Comparison of ENCODE assay signal across 18 cellular contexts in the genomic region with DNA sequence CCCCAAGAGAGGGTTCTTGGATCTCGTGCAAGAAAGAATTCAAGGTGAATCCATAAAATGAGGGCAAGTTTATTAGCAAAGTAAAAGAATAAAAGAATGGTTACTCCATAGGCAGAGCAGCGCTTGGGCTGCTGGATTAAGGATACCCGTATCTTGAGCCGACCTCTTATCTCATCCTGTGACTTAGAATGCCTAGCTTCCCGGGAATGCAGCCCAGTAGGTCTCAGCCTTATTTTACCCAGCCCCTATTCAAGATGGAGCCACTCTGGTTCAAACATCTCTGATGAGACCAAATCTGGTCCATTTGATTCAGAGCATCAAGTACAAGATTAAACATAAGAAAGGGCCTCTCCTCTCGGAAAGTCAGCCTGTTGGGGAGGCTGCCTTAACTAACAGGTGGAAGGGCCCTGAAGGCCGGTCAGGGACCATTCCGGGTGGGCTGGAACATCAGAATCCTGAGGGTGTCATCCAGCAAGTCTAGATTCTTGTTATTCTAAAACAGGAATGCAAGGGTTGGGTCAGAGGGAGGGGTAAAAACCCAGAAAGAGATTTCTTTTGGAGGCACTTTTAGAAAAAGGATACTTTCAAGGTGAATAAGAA. TPM values are rescaled to one million over a fixed set of nuclear protein-coding genes. Genes with fewer than 3 reads are reported as not detected.
A peak's percentile ranks its signal among the peaks of the same experiment; 100 is the strongest.
DNase-seq lines count a peak whose midpoint lies in the region; TF ChIP-seq lines count a peak whose summit lies in the region.
"Had no signal": no experiment of that assay in that cellular context is flagged by ENCODE, and none has a peak within 500 bp of the region (broad histone marks: within the 10 kb centered on the region; RNA-seq: fewer than 3 reads in every experiment).

No MANE protein-coding gene starts in this region.

- H3K9ac ChIP-seq in SK-N-SH: no peak overlapping the region

- CTCF ChIA-PET in SK-N-SH (lab: Yijun Ruan, JAX): interaction anchor here (1.2 to 3.0 kb wide), 3 partner anchors 19 to 211 kb away, joined by 5 to 13 read pairs (median 6); no protein-coding TSS in a partner anchor

- peaks cover 64% of the 10 kb centered on the region for H3K36me3 ChIP-seq in neutrophil
- H3K36me3 ChIP-seq in SK-N-SH (replicated peaks in 1 of 2; ENCODE audit: control insufficient read depth in 1 of 2, insufficient read depth in 2 of 2, low read length in 1 of 2): no peaks in the 10 kb centered on the region
- H3K36me3 ChIP-seq: vagina had no signal

- POLR2A ChIA-PET in SK-N-SH (lab: Yijun Ruan, JAX): no interaction called here

- no peaks in the 10 kb centered on the region for H3K9me3 Mint-ChIP-seq in activated CD4-positive, alpha-beta T cell treated with anti-CD3 and anti-CD28 coated beads, Interleukin-2, amount 10 ng/mL, durations not matched to agents 24 days and 14 days
- peaks cover 0 to 2% (median 0%) of the 10 kb centered on the region in 3 donors for H3K9me3 Mint-ChIP-seq in IgD-negative memory B cell
- H3K9me3 Mint-ChIP-seq in activated naive CD8-positive, alpha-beta T cell treated with anti-CD3 and anti-CD28 coated beads for 36 hours: no peaks in the 10 kb centered on the region

- no peak for TF ChIP-seq EP300 in SK-N-SH (IDR thresholded peaks at IDR 0.05; ENCODE audit: borderline replicate concordance in 1 of 2, low read depth in 1 of 2, low read length in 1 of 2)

- intact Hi-C loops in activated CD4-positive, alpha-beta T cell treated with anti-CD3 and anti-CD28 coated beads, Interleukin-2, amount 10 ng/mL, durations not matched to agents 24 days and 14 days (cut with micrococcal nuclease): loop anchor here (2.0 to 10.0 kb wide), 2 partner anchors 19 to 925 kb away; partner anchors contain the start of gene ZC3H8

- peaks cover 72% of the 10 kb centered on the region for H3K4me1 Mint-ChIP-seq in activated CD4-positive, alpha-beta T cell treated with anti-CD3 and anti-CD28 coated beads, Interleukin-2, amount 10 ng/mL, durations not matched to agents 24 days and 14 days
- peaks cover 56 to 64% (median 59%) of the 10 kb centered on the region in 3 donors for H3K4me1 Mint-ChIP-seq in IgD-negative memory B cell
- H3K4me1 Mint-ChIP-seq in activated naive CD8-positive, alpha-beta T cell treated with anti-CD3 and anti-CD28 coated beads for 36 hours: peaks cover 77% of the 10 kb centered on the region

- H3K27ac ChIP-seq in neutrophil (peak overlapping the region; percentile 92), SK-N-SH (ENCODE audit: low read depth in 2 of 2, low read length in 1 of 2) (no peak overlapping the region)
- H3K27ac ChIP-seq: A549, vagina had no signal

- H3K4me3 ChIP-seq in neutrophil (ENCODE audit: low read depth in 1 of 2, low read length in 1 of 2) (peak overlapping the region in 1 of 2 experiments; percentile 63), SK-N-SH (ENCODE audit: low read depth in 2 of 2, low read length in 1 of 2) (no peak overlapping the region)
- H3K4me3 ChIP-seq: A549, stomach, vagina had no signal

- no peaks in the 10 kb centered on the region for H3K79me2 ChIP-seq in SK-N-SH (ENCODE audit: insufficient read depth)

- no peaks in the 10 kb centered on the region for H3K27me3 Mint-ChIP-seq in activated CD4-positive, alpha-beta T cell treated with anti-CD3 and anti-CD28 coated beads, Interleukin-2, amount 10 ng/mL, durations not matched to agents 24 days and 14 days
- no peaks in the 10 kb centered on the region for H3K27me3 Mint-ChIP-seq in IgD-negative memory B cell
- no peaks in the 10 kb centered on the region for H3K27me3 Mint-ChIP-seq in activated naive CD8-positive, alpha-beta T cell treated with anti-CD3 and anti-CD28 coated beads for 36 hours

- H4K20me1 ChIP-seq in SK-N-SH (ENCODE audit: insufficient read depth): no peaks in the 10 kb centered on the region

- peaks cover 90 to 100% of the 10 kb centered on the region in 2 experiments for H3K4me1 ChIP-seq in neutrophil (ENCODE audit: control insufficient read depth in 1 of 2, insufficient read depth in 1 of 2, low read depth in 1 of 2, low read length in 1 of 2)
- no peaks in the 10 kb centered on the region; a peak in 1 of 4 replicates for H3K4me1 ChIP-seq in SK-N-SH (ENCODE audit: control insufficient read depth in 1 of 2, insufficient read depth in 2 of 2, low read depth in 1 of 2, low read length in 1 of 2)
- H3K4me1 ChIP-seq: A549, vagina had no signal

- H3K9me2 ChIP-seq in SK-N-SH: no peaks in the 10 kb centered on the region

- H2AFZ ChIP-seq in SK-N-SH (ENCODE audit: low read depth): no peak overlapping the region

- TF ChIP-seq RAD21 in SK-N-SH (IDR thresholded peaks at IDR 0.05; ENCODE audit: low read length): no peak

- H3K9me3 ChIP-seq in neutrophil (no peaks in the 10 kb centered on the region), SK-N-SH (no peaks in the 10 kb centered on the region)
- H3K9me3 ChIP-seq: A549, stomach, vagina had no signal

- H3K27ac Mint-ChIP-seq in activated CD4-positive, alpha-beta T cell treated with anti-CD3 and anti-CD28 coated beads, Interleukin-2, amount 10 ng/mL, durations not matched to agents 24 days and 14 days: peak overlapping the region; percentile 88
- peak overlapping the region; percentile 13 to 73 (median 72) for H3K27ac Mint-ChIP-seq in IgD-negative memory B cell
- peak overlapping the region; percentile 84 for H3K27ac Mint-ChIP-seq in activated naive CD8-positive, alpha-beta T cell treated with anti-CD3 and anti-CD28 coated beads for 36 hours

- TF ChIP-seq CTCF in neutrophil (IDR thresholded peaks at IDR 0.05): no peak
- no peak for TF ChIP-seq CTCF in SK-N-SH (IDR thresholded peaks at IDR 0.05)

- H3K4me2 ChIP-seq in SK-N-SH: no peak overlapping the region
- H3K4me2 ChIP-seq: A549 had no signal

- peaks cover 75% of the 10 kb centered on the region for H3K36me3 Mint-ChIP-seq in activated CD4-positive, alpha-beta T cell treated with anti-CD3 and anti-CD28 coated beads, Interleukin-2, amount 10 ng/mL, durations not matched to agents 24 days and 14 days (ENCODE audit: low read depth)
- peaks cover 4% of the 10 kb centered on the region for H3K36me3 Mint-ChIP-seq in IgD-negative memory B cell
- H3K36me3 Mint-ChIP-seq in activated naive CD8-positive, alpha-beta T cell treated with anti-CD3 and anti-CD28 coated beads for 36 hours: peaks cover 65% of the 10 kb centered on the region

- H3F3A ChIP-seq in SK-N-SH (replicated peaks; ENCODE audit: insufficient read depth): no peaks in the 10 kb centered on the region

- peak overlapping the region; percentile 88 for H3K4me3 Mint-ChIP-seq in activated CD4-positive, alpha-beta T cell treated with anti-CD3 and anti-CD28 coated beads, Interleukin-2, amount 10 ng/mL, durations not matched to agents 24 days and 14 days
- peak overlapping the region in 3 of 4 donors; percentile 22 to 76 (median 73) for H3K4me3 Mint-ChIP-seq in IgD-negative memory B cell
- H3K4me3 Mint-ChIP-seq in activated naive CD8-positive, alpha-beta T cell treated with anti-CD3 and anti-CD28 coated beads for 36 hours: peak overlapping the region; percentile 59

- DNase-seq in activated CD4-positive, alpha-beta T cell treated with anti-CD3 and anti-CD28 coated beads, Interleukin-2, amount 10 ng/mL, durations not matched to agents 24 days and 14 days: no peak
- no peak for DNase-seq in activated CD4-positive, alpha-beta T cell treated with anti-CD3 and anti-CD28 coated beads for 4 hours
- no peak for DNase-seq in activated naive CD8-positive, alpha-beta T cell treated with anti-CD3 and anti-CD28 coated beads for 36 hours
- DNase-seq in SK-N-SH: no peak
- no peak for DNase-seq in SIG-M5 treated with dmso at 0.1 percent for 504 hours (lab: John Stamatoyannopoulos, UW; ENCODE audit: unreplicated experiment)
- no peak for DNase-seq in NCI-H2171 (lab: John Stamatoyannopoulos, UW)
- DNase-seq: hypothalamus, kidney glomerular epithelial cell, mesendoderm, NCI-H345, stomach had no signal

- H3K27me3 ChIP-seq in neutrophil: no peaks in the 10 kb centered on the region
- peaks cover 8% of the 10 kb centered on the region; the same call in 1 of the 2 replicates for H3K27me3 ChIP-seq in SK-N-SH (ENCODE audit: insufficient read depth)
- H3K27me3 ChIP-seq: stomach, vagina had no signal

- 58% methylated on average over 8 of the region's 8 CpGs for WGBS in SK-N-SH (ENCODE audit: low lambda C conversion rate)

TF ChIP-seq in SK-N-SH, 30 proteins besides CTCF, POLR2A, EP300 and RAD21:
- no peak for TF ChIP-seq FOXJ3 (CRISPR knock-in tag; IDR thresholded peaks at IDR 0.05)
- TF ChIP-seq MXI1 (IDR thresholded peaks at IDR 0.05; ENCODE audit: low read depth, low read length): no peak
- TF ChIP-seq TAF1 (IDR thresholded peaks at IDR 0.05; ENCODE audit: borderline replicate concordance, low read depth, low read length): no peak
- TF ChIP-seq USF2 (IDR thresholded peaks at IDR 0.05; ENCODE audit: borderline replicate concordance, low read depth, low read length): no peak
- no peak for TF ChIP-seq TCF12 (IDR thresholded peaks at IDR 0.05)
- no peak for TF ChIP-seq FOSL2 (IDR thresholded peaks at IDR 0.05; ENCODE audit: borderline replicate concordance, low read depth)

RNA-seq across cellular contexts. Expression of gene PSD4, which starts 5.8 kb away (rescaled TPM):
- total RNA-seq in activated CD4-positive, alpha-beta T cell treated with anti-CD3 and anti-CD28 coated beads, Interleukin-2, amount 10 ng/mL, durations not matched to agents 24 days and 14 days: 268 and 278 TPM in 2 replicates
- 36.4 TPM for polyA plus RNA-seq in IgD-negative memory B cell
- 100 to 1,000 TPM; 194 to 198 TPM for total RNA-seq in activated naive CD8-positive, alpha-beta T cell treated with anti-CD3 and anti-CD28 coated beads for 36 hours
- 0.31 and 0.35 TPM in 2 replicates for polyA plus RNA-seq in SK-N-SH (2012; rRNA removed)
- 0.14 and 0.24 TPM in 2 replicates for polyA plus RNA-seq in SK-N-SH (2012; cell fraction: cytosol; rRNA removed)
- 0.31 and 0.43 TPM in 2 replicates for polyA plus RNA-seq in SK-N-SH (2012; cell fraction: nucleus; rRNA removed)

RNA-seq across cellular contexts. Expression of gene IL1RN, which starts 52.1 kb away (rescaled TPM):
- 3.0 and 3.3 TPM in 2 replicates for total RNA-seq in activated CD4-positive, alpha-beta T cell treated with anti-CD3 and anti-CD28 coated beads, Interleukin-2, amount 10 ng/mL, durations not matched to agents 24 days and 14 days
- polyA plus RNA-seq in IgD-negative memory B cell (not detected), SK-N-SH (2012; rRNA removed) (not detected in 2 replicates)
- total RNA-seq in activated naive CD8-positive, alpha-beta T cell treated with anti-CD3 and anti-CD28 coated beads for 36 hours: under 1 TPM; 0.19 to 0.30 TPM
- polyA plus RNA-seq in SK-N-SH (2012; cell fraction: cytosol; rRNA removed): not detected in 2 replicates
- polyA plus RNA-seq in SK-N-SH (2012; cell fraction: nucleus; rRNA removed): not detected in 2 replicates
- total RNA-seq: Daoy, HT1080, renal cortical epithelial cell had no signal
